Comparison of ENCODE assay signal across 1 cellular context in the genomic region with DNA sequence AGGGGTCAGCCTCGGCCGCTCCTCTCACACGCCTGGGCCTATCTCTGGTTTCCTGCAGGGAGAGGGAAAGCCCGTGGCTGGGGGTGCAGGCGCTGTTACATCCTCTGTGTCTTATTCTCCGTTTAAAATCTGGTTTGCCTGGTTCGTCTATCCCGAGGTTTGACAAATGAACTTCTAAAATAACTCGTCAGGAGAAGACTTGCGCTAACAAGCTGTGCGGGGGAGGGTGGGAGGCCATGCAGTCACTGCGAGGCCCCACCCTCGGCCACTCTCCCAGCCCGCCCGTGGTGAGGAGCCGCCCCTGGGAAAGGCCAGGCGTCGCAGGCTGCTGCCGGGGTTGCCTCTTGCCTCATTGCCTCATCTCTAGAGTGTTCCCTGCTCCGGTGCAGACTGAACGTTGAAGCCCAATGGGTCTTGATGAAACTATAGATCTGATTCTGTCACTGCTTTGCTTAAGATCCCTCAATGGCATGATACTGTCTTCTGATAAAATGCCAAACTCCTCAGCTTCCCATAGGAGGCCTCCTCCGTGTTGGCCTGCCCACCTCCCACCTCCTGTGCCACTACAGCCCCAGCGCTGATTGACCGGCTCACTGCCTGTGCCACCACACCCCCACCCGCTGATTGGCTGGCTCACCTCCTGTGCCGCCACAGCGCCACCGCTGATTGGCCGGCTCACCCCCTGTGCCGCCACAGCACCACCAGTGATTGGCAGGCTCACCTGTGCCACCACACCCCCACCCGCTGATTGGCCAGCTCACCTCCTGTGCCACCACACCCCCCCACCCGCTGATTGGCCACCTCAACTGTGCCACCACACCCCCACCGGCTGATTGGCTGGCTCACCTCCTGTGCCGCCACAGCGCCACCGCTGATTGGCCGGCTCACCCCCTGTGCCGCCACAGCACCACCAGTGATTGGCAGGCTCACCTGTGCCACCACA.
TF ChIP-seq lines count a peak whose summit lies in the region.

No MANE protein-coding gene starts in this region.

TF ChIP-seq in H1, 55 proteins besides CTCF, POLR2A, EP300 and RAD21:
- peak; percentile 77 for TF ChIP-seq CHD2 (IDR thresholded peaks at IDR 0.05; ENCODE audit: low read length)
- peak; percentile 41; the same call in 1 of the 2 replicates for TF ChIP-seq CEBPB (IDR thresholded peaks at IDR 0.05; ENCODE audit: low read depth, low read length)
- TF ChIP-seq SP2 (IDR thresholded peaks at IDR 0.05; ENCODE audit: low read length), result peak; percentile 23; the same call in 1 of the 2 replicates
- 0 out of 2 replicates have a peak, but pooled peaks have one; percentile 43 for TF ChIP-seq TAF1 (IDR thresholded peaks at IDR 0.05; ENCODE audit: low read depth, low read length)
- peak; percentile 53; the same call in 1 of the 2 replicates for TF ChIP-seq POLR2AphosphoS5 (IDR thresholded peaks at IDR 0.05; ENCODE audit: low read depth, low read length)
- peak; percentile 89 for TF ChIP-seq SP1 (IDR thresholded peaks at IDR 0.05; ENCODE audit: low read depth, low read length)
- TF ChIP-seq, protein P1, sequence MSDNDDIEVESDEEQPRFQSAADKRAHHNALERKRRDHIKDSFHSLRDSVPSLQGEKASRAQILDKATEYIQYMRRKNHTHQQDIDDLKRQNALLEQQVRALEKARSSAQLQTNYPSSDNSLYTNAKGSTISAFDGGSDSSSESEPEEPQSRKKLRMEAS (IDR thresholded peaks at IDR 0.05), result peak; percentile 17; the same call in 1 of the 2 replicates
